ENCODE assay signal across 8 cellular contexts in the genomic region with DNA sequence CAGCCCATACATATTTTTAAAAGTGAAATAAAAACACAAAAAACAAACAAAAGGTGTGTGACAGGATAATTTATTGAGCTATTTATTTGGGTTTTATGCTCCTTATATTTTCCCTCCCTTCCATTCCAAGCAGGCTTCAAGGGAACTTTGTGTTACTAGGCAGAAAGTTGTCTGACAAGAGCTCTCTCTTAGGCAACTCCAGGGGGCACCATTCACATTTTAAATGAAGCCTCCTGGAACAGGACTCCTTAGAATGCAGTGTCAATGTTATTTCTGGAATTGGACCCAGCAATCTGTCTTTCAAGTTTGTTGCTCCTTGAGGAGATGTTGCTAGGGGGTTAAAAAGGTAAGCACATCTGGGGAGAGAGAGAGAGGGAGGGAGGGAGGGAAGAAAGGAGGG. TPM values are rescaled to one million over a fixed set of nuclear protein-coding genes. Genes with fewer than 3 reads are reported as not detected.
DNase-seq lines count a peak whose midpoint lies in the region; ATAC-seq, FAIRE-seq and TF ChIP-seq lines count a peak whose summit lies in the region.

No MANE protein-coding gene starts in this region.

- H3K4me1 Mint-ChIP-seq in astrocyte (ENCODE audit: low read depth, unreplicated experiment): peaks cover 15% of the 10 kb centered on the region

- intact Hi-C loops in sigmoid colon (cut with DNase I): loop anchor here (5.0 to 10.0 kb wide), 2 partner anchors 118 to 144 kb away; a partner anchor contains a TSS

- no peaks in the 10 kb centered on the region for H3K36me3 Mint-ChIP-seq in astrocyte (ENCODE audit: low read depth, unreplicated experiment)

- no peak for TF ChIP-seq RAD21 in neural cell (conservative IDR thresholded peaks at IDR 0.05)

- no peak for TF ChIP-seq POLR2A in sigmoid colon (IDR thresholded peaks at IDR 0.05)

- peak; percentile 58 for TF ChIP-seq CTCF in GM10266 (IDR thresholded peaks at IDR 0.05; ENCODE audit: control insufficient read depth, insufficient read depth, low read depth, missing control alignments)
- peak; percentile 31 for TF ChIP-seq CTCF in astrocyte (IDR thresholded peaks at IDR 0.05; ENCODE audit: insufficient read depth, low read depth, low read length)
- TF ChIP-seq CTCF in neural cell (IDR thresholded peaks at IDR 0.05; ENCODE audit: poor library complexity, severe bottlenecking): peak; percentile 8
- TF ChIP-seq CTCF in sigmoid colon (IDR thresholded peaks at IDR 0.05): no peak

- no peak overlapping the region for H3K27ac Mint-ChIP-seq in astrocyte (ENCODE audit: unreplicated experiment)

- no peaks in the 10 kb centered on the region for H3F3A ChIP-seq in neural cell (ENCODE audit: insufficient read depth, low read length, poor library complexity, severe bottlenecking)

- no peak overlapping the region for H3K4me3 Mint-ChIP-seq in astrocyte (ENCODE audit: unreplicated experiment)

- peak; percentile 31 for DNase-seq in GM10266 (ENCODE audit: extremely low spot score)
- DNase-seq in NAMALWA (ENCODE audit: low spot score): peak; percentile 43
- peak; percentile 47 for DNase-seq in astrocyte (ENCODE audit: low read depth)
- no peak for DNase-seq in frontal cortex (ENCODE audit: low spot score in 2 of 2)
- DNase-seq in sigmoid colon: no peak

- H3K9me3 ChIP-seq in astrocyte (ENCODE audit: insufficient read depth, low read depth, low read length) (no peaks in the 10 kb centered on the region), neural cell (ENCODE audit: low read length) (no peaks in the 10 kb centered on the region), sigmoid colon (no peaks in the 10 kb centered on the region)

- no peaks in the 10 kb centered on the region for H3K36me3 ChIP-seq in astrocyte (ENCODE audit: insufficient read depth, low read length)
- H3K36me3 ChIP-seq in neural cell (ENCODE audit: insufficient read depth, low read length): no peaks in the 10 kb centered on the region
- no peaks in the 10 kb centered on the region for H3K36me3 ChIP-seq in sigmoid colon

- H3K4me3 ChIP-seq in astrocyte (ENCODE audit: insufficient read depth, low read depth, low read length) (no peak overlapping the region), neural cell (ENCODE audit: low read length) (no peak overlapping the region), sigmoid colon (no peak overlapping the region)

- H3K27me3 ChIP-seq in astrocyte (ENCODE audit: insufficient read depth, low read length) (no peaks in the 10 kb centered on the region), neural cell (ENCODE audit: insufficient read depth, low read depth, low read length) (no peaks in the 10 kb centered on the region), sigmoid colon (no peaks in the 10 kb centered on the region)

- H3K4me1 ChIP-seq in astrocyte (ENCODE audit: insufficient read depth, low read length) (peaks cover 8% of the 10 kb centered on the region), sigmoid colon (peaks cover 0 to 27% (median 14%) of the 10 kb centered on the region in 4 donors)

- no peaks in the 10 kb centered on the region for H3K9me3 Mint-ChIP-seq in astrocyte (ENCODE audit: unreplicated experiment)

- H2AFZ ChIP-seq in astrocyte (ENCODE audit: low read depth, low read length) (no peak overlapping the region), neural cell (ENCODE audit: low read depth, low read length) (no peak overlapping the region)

- ATAC-seq in GM19023 (IDR thresholded peaks at IDR 0.05; ENCODE audit: unreplicated experiment) (no peak), GM19455 (IDR thresholded peaks at IDR 0.05; ENCODE audit: unreplicated experiment) (no peak)

- no peaks in the 10 kb centered on the region for H3K9me2 ChIP-seq in neural cell (ENCODE audit: insufficient read depth, low read length)

- H4K20me1 ChIP-seq in astrocyte (ENCODE audit: insufficient read depth, low read length) (no peaks in the 10 kb centered on the region), neural cell (ENCODE audit: insufficient read depth) (no peaks in the 10 kb centered on the region)

- no peak for TF ChIP-seq EP300 in neural cell (conservative IDR thresholded peaks at IDR 0.05; ENCODE audit: poor library complexity, severe bottlenecking)
- TF ChIP-seq EP300 in sigmoid colon (IDR thresholded peaks at IDR 0.05): no peak

- H3K79me2 ChIP-seq in astrocyte (ENCODE audit: insufficient read depth, low read length): no peaks in the 10 kb centered on the region
- H3K79me2 ChIP-seq in neural cell (replicated peaks; ENCODE audit: insufficient read depth, low read length): no peaks in the 10 kb centered on the region

- H3K4me2 ChIP-seq in astrocyte (ENCODE audit: low read length) (no peak overlapping the region), neural cell (ENCODE audit: low read length) (no peak overlapping the region)

- H3K27ac ChIP-seq in astrocyte (ENCODE audit: low read depth, low read length): no peak overlapping the region
- H3K27ac ChIP-seq in neural cell (ENCODE audit: low read length): no peak overlapping the region
- no peak overlapping the region for H3K27ac ChIP-seq in sigmoid colon

- FAIRE-seq in astrocyte (lab: Jason Lieb, UNC) (no peak), frontal cortex (lab: Jason Lieb, UNC) (no peak)

- no peak overlapping the region for H3K9ac ChIP-seq in astrocyte (ENCODE audit: low read length)
- H3K9ac ChIP-seq in neural cell (ENCODE audit: low read length): no peak overlapping the region

- H3K27me3 Mint-ChIP-seq in astrocyte (ENCODE audit: low read depth, unreplicated experiment): no peaks in the 10 kb centered on the region

TF ChIP-seq in neural cell, 6 proteins besides CTCF, POLR2A, EP300 and RAD21:
- TF ChIP-seq, protein P1, sequence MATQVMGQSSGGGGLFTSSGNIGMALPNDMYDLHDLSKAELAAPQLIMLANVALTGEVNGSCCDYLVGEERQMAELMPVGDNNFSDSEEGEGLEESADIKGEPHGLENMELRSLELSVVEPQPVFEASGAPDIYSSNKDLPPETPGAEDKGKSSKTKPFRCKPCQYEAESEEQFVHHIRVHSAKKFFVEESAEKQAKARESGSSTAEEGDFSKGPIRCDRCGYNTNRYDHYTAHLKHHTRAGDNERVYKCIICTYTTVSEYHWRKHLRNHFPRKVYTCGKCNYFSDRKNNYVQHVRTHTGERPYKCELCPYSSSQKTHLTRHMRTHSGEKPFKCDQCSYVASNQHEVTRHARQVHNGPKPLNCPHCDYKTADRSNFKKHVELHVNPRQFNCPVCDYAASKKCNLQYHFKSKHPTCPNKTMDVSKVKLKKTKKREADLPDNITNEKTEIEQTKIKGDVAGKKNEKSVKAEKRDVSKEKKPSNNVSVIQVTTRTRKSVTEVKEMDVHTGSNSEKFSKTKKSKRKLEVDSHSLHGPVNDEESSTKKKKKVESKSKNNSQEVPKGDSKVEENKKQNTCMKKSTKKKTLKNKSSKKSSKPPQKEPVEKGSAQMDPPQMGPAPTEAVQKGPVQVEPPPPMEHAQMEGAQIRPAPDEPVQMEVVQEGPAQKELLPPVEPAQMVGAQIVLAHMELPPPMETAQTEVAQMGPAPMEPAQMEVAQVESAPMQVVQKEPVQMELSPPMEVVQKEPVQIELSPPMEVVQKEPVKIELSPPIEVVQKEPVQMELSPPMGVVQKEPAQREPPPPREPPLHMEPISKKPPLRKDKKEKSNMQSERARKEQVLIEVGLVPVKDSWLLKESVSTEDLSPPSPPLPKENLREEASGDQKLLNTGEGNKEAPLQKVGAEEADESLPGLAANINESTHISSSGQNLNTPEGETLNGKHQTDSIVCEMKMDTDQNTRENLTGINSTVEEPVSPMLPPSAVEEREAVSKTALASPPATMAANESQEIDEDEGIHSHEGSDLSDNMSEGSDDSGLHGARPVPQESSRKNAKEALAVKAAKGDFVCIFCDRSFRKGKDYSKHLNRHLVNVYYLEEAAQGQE (IDR thresholded peaks at IDR 0.05; ENCODE audit: borderline replicate concordance): no peak
- no peak for TF ChIP-seq EZH2 (IDR thresholded peaks at IDR 0.05; ENCODE audit: borderline replicate concordance, insufficient read depth, low read length, poor library complexity, severe bottlenecking)

RNA-seq across cellular contexts. Expression of a gene that starts 5.4 kb away (rescaled TPM):
- total RNA-seq in astrocyte (45.3 and 46.3 TPM in 2 replicates), frontal cortex (17.1 TPM), sigmoid colon (1 to 10 TPM; 6.7 to 9.1 (median 7.8) TPM)
- polyA plus RNA-seq in neural cell (11.2 and 12.9 TPM in 2 replicates), sigmoid colon (1 to 10 TPM in 1 of 3 donors, under 1 TPM in 2; 0.60 to 3.9 (median 0.92) TPM)
- 30.4 and 46.8 TPM in 2 replicates for polyA minus RNA-seq in neural cell

Comparison
In these comparisons a context has a peak if more than half of its experiments do, and no peak if none do; other contexts are left out.
1. DNase-seq: peak in GM10266 (single experiment), NAMALWA (single experiment) and astrocyte (single experiment); none in frontal cortex (0 of 2) and sigmoid colon (single experiment).
2. CTCF ChIP-seq: peak in GM10266 (single experiment), astrocyte (single experiment) and neural cell (single experiment); none in sigmoid colon (0 of 4).